ENCODE assay signal across 27 cellular contexts in genomic region chr1:224512600-224513151, GRCh38.
"Had no signal": no experiment of that assay in that cellular context is flagged by ENCODE, and none has a peak within 500 bp of the region (broad histone marks: within the 10 kb centered on the region; RNA-seq: fewer than 3 reads in every experiment).

No MANE protein-coding gene starts in this region.

- H3K4me3 ChIP-seq: colonic mucosa, gastrocnemius medialis, left ventricle myocardium inferior, neural progenitor cell, right atrium auricular region, sigmoid colon, stomach, thyroid gland, vagina had no signal

- H3K9me3 Mint-ChIP-seq: dendritic cell treated with granulocyte-macrophage colony-stimulating factor and Interleukin-4, amounts not matched to agents 40 ng/mL and 50 ng/mL, for 4 days; endodermal cell; naive thymus-derived CD4-positive, alpha-beta T cell; nephron; neural progenitor cell; stimulated activated effector memory CD8-positive, alpha-beta T cell treated with anti-CD3 and anti-CD28 coated beads, Interleukin-12 subunit alpha, Interleukin-12 subunit beta, amount 100 ng/mL, for 72 hours had no signal

- H3K36me3 Mint-ChIP-seq: naive thymus-derived CD4-positive, alpha-beta T cell; neural progenitor cell; stimulated activated effector memory CD8-positive, alpha-beta T cell treated with anti-CD3 and anti-CD28 coated beads, Interleukin-12 subunit alpha, Interleukin-12 subunit beta, amount 100 ng/mL, for 72 hours had no signal

- H2AFZ ChIP-seq: neural progenitor cell, parathyroid adenoma had no signal

- H3K27me3 Mint-ChIP-seq: dendritic cell treated with granulocyte-macrophage colony-stimulating factor and Interleukin-4, amounts not matched to agents 40 ng/mL and 50 ng/mL, for 4 days had no signal

- H3K4me2 ChIP-seq: neural progenitor cell had no signal

- H3K36me3 ChIP-seq: colonic mucosa, gastrocnemius medialis, left ventricle myocardium inferior, neural progenitor cell, right atrium auricular region, sigmoid colon, stomach, thyroid gland, vagina had no signal

- ATAC-seq: esophagus mucosa; naive thymus-derived CD4-positive, alpha-beta T cell had no signal

- H3K27me3 ChIP-seq: colonic mucosa, gastrocnemius medialis, neural progenitor cell, right atrium auricular region, sigmoid colon, stomach, thyroid gland, vagina had no signal

- H3K79me2 ChIP-seq: parathyroid adenoma had no signal

- H3K27ac Mint-ChIP-seq: dendritic cell treated with granulocyte-macrophage colony-stimulating factor and Interleukin-4, amounts not matched to agents 40 ng/mL and 50 ng/mL, for 4 days; endodermal cell; naive thymus-derived CD4-positive, alpha-beta T cell; neural progenitor cell; progenitor cell of endocrine pancreas; stimulated activated effector memory CD8-positive, alpha-beta T cell treated with anti-CD3 and anti-CD28 coated beads, Interleukin-12 subunit alpha, Interleukin-12 subunit beta, amount 100 ng/mL, for 72 hours had no signal

- DNase-seq: colonic mucosa; effector CD8-positive, alpha-beta T cell; endodermal cell; foreskin fibroblast; gastrocnemius medialis; head of caudate nucleus; left ventricle myocardium inferior; mesendoderm; midbrain; naive thymus-derived CD4-positive, alpha-beta T cell; sigmoid colon; stimulated activated CD4-positive, alpha-beta T cell treated with anti-CD3 and anti-CD28 coated beads, Interleukin-2, amount 100 ng/mL, for 24 hours; stimulated activated CD4-positive, alpha-beta T cell treated with anti-CD3 and anti-CD28 coated beads, Interleukin-4, amount 100 ng/mL, for 24 hours; stimulated activated naive CD4-positive, alpha-beta T cell treated with Interleukin-2 at 50 U/mL for 16 hours; stomach; thyroid gland; trophoblast cell had no signal

- H3K9ac ChIP-seq: neural progenitor cell, parathyroid adenoma had no signal

- H3K27ac ChIP-seq: colonic mucosa, epithelial cell of prostate, gastrocnemius medialis, left ventricle myocardium inferior, neural progenitor cell, parathyroid adenoma, right atrium auricular region, sigmoid colon, stomach, thyroid gland, vagina had no signal

- H3K4me3 Mint-ChIP-seq: dendritic cell treated with granulocyte-macrophage colony-stimulating factor and Interleukin-4, amounts not matched to agents 40 ng/mL and 50 ng/mL, for 4 days; endodermal cell; naive thymus-derived CD4-positive, alpha-beta T cell; nephron; neural progenitor cell; stimulated activated effector memory CD8-positive, alpha-beta T cell treated with anti-CD3 and anti-CD28 coated beads, Interleukin-12 subunit alpha, Interleukin-12 subunit beta, amount 100 ng/mL, for 72 hours had no signal

- H3K9me3 ChIP-seq: colonic mucosa, gastrocnemius medialis, left ventricle myocardium inferior, right atrium auricular region, sigmoid colon, stomach, thyroid gland, vagina had no signal

- H3K4me1 ChIP-seq: neural progenitor cell, parathyroid adenoma, right atrium auricular region had no signal
